In genomic region chr3:77207753-77208152, GRCh38 we compare ENCODE assay signal across 38 cellular contexts.
"Had no signal": no experiment of that assay in that cellular context is flagged by ENCODE, and none has a peak within 500 bp of the region (broad histone marks: within the 10 kb centered on the region; RNA-seq: fewer than 3 reads in every experiment).

No MANE protein-coding gene starts in this region.

- H3K4me1 ChIP-seq: breast epithelium had no signal

- H3K27me3 Mint-ChIP-seq: activated CD4-positive, alpha-beta memory T cell treated with anti-CD3 and anti-CD28 coated beads, Interleukin-2, amount 10 ng/mL, durations not matched to agents 7 days and 5 days; activated CD8-positive, alpha-beta memory T cell treated with anti-CD3 and anti-CD28 coated beads, Interleukin-2, amount 10 ng/mL, durations not matched to agents 7 days and 5 days; activated naive CD8-positive, alpha-beta T cell treated with anti-CD3 and anti-CD28 coated beads for 36 hours; activated T-helper 17 cell treated with anti-CD3 and anti-CD28 coated beads, Interleukin-2, amount 50 U/mL, for 72 hours; T-cell had no signal

- H3K36me3 ChIP-seq: breast epithelium had no signal

- H3K27me3 ChIP-seq: breast epithelium had no signal

- H3K27ac Mint-ChIP-seq: activated CD4-positive, alpha-beta memory T cell treated with anti-CD3 and anti-CD28 coated beads, Interleukin-2, amount 10 ng/mL, durations not matched to agents 7 days and 5 days; activated CD8-positive, alpha-beta memory T cell treated with anti-CD3 and anti-CD28 coated beads, Interleukin-2, amount 10 ng/mL, durations not matched to agents 7 days and 5 days; activated naive CD8-positive, alpha-beta T cell treated with anti-CD3 and anti-CD28 coated beads for 36 hours; activated T-cell treated with anti-CD3 and anti-CD28 coated beads, Interleukin-2, amount 50 U/mL, for 72 hours; activated T-helper 17 cell treated with anti-CD3 and anti-CD28 coated beads, Interleukin-2, amount 50 U/mL, for 72 hours; T-cell had no signal

- H3K4me1 Mint-ChIP-seq: activated CD4-positive, alpha-beta memory T cell treated with anti-CD3 and anti-CD28 coated beads, Interleukin-2, amount 10 ng/mL, durations not matched to agents 7 days and 5 days; activated CD8-positive, alpha-beta memory T cell treated with anti-CD3 and anti-CD28 coated beads, Interleukin-2, amount 10 ng/mL, durations not matched to agents 7 days and 5 days; activated naive CD8-positive, alpha-beta T cell treated with anti-CD3 and anti-CD28 coated beads for 36 hours; activated T-helper 17 cell treated with anti-CD3 and anti-CD28 coated beads, Interleukin-2, amount 50 U/mL, for 72 hours; T-cell had no signal

- H3K4me3 ChIP-seq: breast epithelium, PC-9 had no signal

- ATAC-seq: activated CD8-positive, alpha-beta memory T cell treated with anti-CD3 and anti-CD28 coated beads, Interleukin-2, amount 10 ng/mL, durations not matched to agents 7 days and 5 days; activated T-cell treated with anti-CD3 and anti-CD28 coated beads, Interleukin-2, amount 50 U/mL, for 72 hours; activated T-helper 17 cell treated with anti-CD3 and anti-CD28 coated beads, Interleukin-2, amount 50 U/mL, for 72 hours; Right ventricle myocardium inferior; SK-N-SH treated with all-trans-retinoic acid at 6 μM for 48 hours; T-cell had no signal

- H2AFZ ChIP-seq: PC-9 had no signal

- H3K4me2 ChIP-seq: KMS-11, PC-9 had no signal

- H3K36me3 Mint-ChIP-seq: activated CD8-positive, alpha-beta memory T cell treated with anti-CD3 and anti-CD28 coated beads, Interleukin-2, amount 10 ng/mL, durations not matched to agents 7 days and 5 days; activated naive CD8-positive, alpha-beta T cell treated with anti-CD3 and anti-CD28 coated beads for 36 hours; T-cell had no signal

- H3K9me3 ChIP-seq: breast epithelium had no signal

- H3K9ac ChIP-seq: KMS-11 had no signal

- H3K27ac ChIP-seq: breast epithelium, KMS-11, PC-9, RWPE1, VCaP had no signal

- H3K4me3 Mint-ChIP-seq: activated CD4-positive, alpha-beta memory T cell treated with anti-CD3 and anti-CD28 coated beads, Interleukin-2, amount 10 ng/mL, durations not matched to agents 7 days and 5 days; activated CD8-positive, alpha-beta memory T cell treated with anti-CD3 and anti-CD28 coated beads, Interleukin-2, amount 10 ng/mL, durations not matched to agents 7 days and 5 days; activated naive CD8-positive, alpha-beta T cell treated with anti-CD3 and anti-CD28 coated beads for 36 hours; activated T-cell treated with anti-CD3 and anti-CD28 coated beads, Interleukin-2, amount 50 U/mL, for 72 hours; activated T-helper 17 cell treated with anti-CD3 and anti-CD28 coated beads, Interleukin-2, amount 50 U/mL, for 72 hours; T-cell had no signal

- DNase-seq: activated CD4-positive, alpha-beta memory T cell treated with anti-CD3 and anti-CD28 coated beads, Interleukin-2, amount 10 ng/mL, durations not matched to agents 7 days and 5 days; activated CD4-positive, alpha-beta T cell treated with anti-CD3 and anti-CD28 coated beads for 1 hour; activated CD4-positive, alpha-beta T cell treated with anti-CD3 and anti-CD28 coated beads for 48 hours; activated CD4-positive, CD25-positive, alpha-beta regulatory T cell; activated CD8-positive, alpha-beta memory T cell treated with anti-CD3 and anti-CD28 coated beads for 24 hours; activated CD8-positive, alpha-beta memory T cell treated with anti-CD3 and anti-CD28 coated beads, Interleukin-2, amount 10 ng/mL, durations not matched to agents 7 days and 5 days; activated CD8-positive, alpha-beta memory T cell treated with anti-CD3 and anti-CD28 coated beads, Interleukin-2, amount 50 U/mL, for 48 hours; activated effector memory CD4-positive, alpha-beta T cell treated with anti-CD3 and anti-CD28 coated beads, Interleukin-2, amount 50 U/mL, for 16 hours; activated naive CD4-positive, alpha-beta T cell; activated naive CD4-positive, alpha-beta T cell treated with anti-CD3 and anti-CD28 coated beads, Interleukin-2, amount 50 U/mL, for 16 hours; activated naive CD8-positive, alpha-beta T cell treated with anti-CD3 and anti-CD28 coated beads for 36 hours; activated T-cell treated with anti-CD3 and anti-CD28 coated beads, Interleukin-2, amount 50 U/mL, for 72 hours; amniotic stem cell; aorta; MM.1S; MV-4-11; NCI-H1092; NCI-H1436 treated with DMSO at 0.1 percent for 48 hours; NCI-H187; NCI-H2029 treated with DMSO at 0.1 percent for 48 hours; NCI-H2107; NCI-H345; NCI-H510A; NCI-H526; NCI-H748 treated with DMSO at 0.1 percent for 48 hours; NK-92 treated with Interleukin-12 subunit alpha and Interleukin-12 subunit beta, amount 100 ng/mL, for 24 hours; PC-9; SIG-M5; T-cell; T-helper 2 cell; T-helper 9 cell had no signal
